21 cellular contexts compared by ENCODE assay signal in genomic region chr5:98722188-98722587, GRCh38.
"Had no signal": no experiment of that assay in that cellular context is flagged by ENCODE, and none has a peak within 500 bp of the region (broad histone marks: within the 10 kb centered on the region; RNA-seq: fewer than 3 reads in every experiment).

No MANE protein-coding gene starts in this region.

- H3K27ac ChIP-seq: esophagus squamous epithelium, sigmoid colon, thyroid gland had no signal

- H3K4me3 Mint-ChIP-seq: activated CD4-positive, alpha-beta T cell treated with anti-CD3 and anti-CD28 coated beads, Interleukin-2, amount 10 ng/mL, durations not matched to agents 24 days and 14 days; activated CD8-positive, alpha-beta T cell treated with anti-CD3 and anti-CD28 coated beads for 36 hours; activated naive CD8-positive, alpha-beta T cell treated with anti-CD3 and anti-CD28 coated beads, Interleukin-2, amount 10 ng/mL, durations not matched to agents 7 days and 5 days; activated T-helper 17 cell treated with anti-CD3 and anti-CD28 coated beads, Interleukin-2, amount 50 U/mL, for 72 hours; dendritic cell treated with granulocyte-macrophage colony-stimulating factor and Interleukin-4, amounts not matched to agents 40 ng/mL and 50 ng/mL, for 4 days; nephron; T-cell had no signal

- H3K4me3 ChIP-seq: esophagus squamous epithelium, sigmoid colon, thyroid gland had no signal

- DNase-seq: activated CD4-positive, alpha-beta T cell treated with anti-CD3 and anti-CD28 coated beads, Interleukin-2, amount 10 ng/mL, durations not matched to agents 24 days and 14 days; activated CD4-positive, CD25-positive, alpha-beta regulatory T cell; activated CD8-positive, alpha-beta T cell treated with anti-CD3 and anti-CD28 coated beads for 36 hours; activated naive CD4-positive, alpha-beta T cell treated with Interleukin-2 at 50 U/mL for 16 hours; activated naive CD8-positive, alpha-beta T cell treated with anti-CD3 and anti-CD28 coated beads, Interleukin-2, amount 10 ng/mL, durations not matched to agents 7 days and 5 days; activated T-cell treated with anti-CD3 and anti-CD28 coated beads, Interleukin-2, amount 50 U/mL, for 1 hour; amygdala; effector memory CD4-positive, alpha-beta T cell; esophagus squamous epithelium; left cardiac atrium; nucleus accumbens; posterior cingulate gyrus; sigmoid colon; stimulated activated CD4-positive, alpha-beta T cell treated with anti-CD3 and anti-CD28 coated beads, Interleukin-12 subunit alpha, Interleukin-12 subunit beta, amount 100 ng/mL, for 4 hours; stimulated activated CD4-positive, alpha-beta T cell treated with anti-CD3 and anti-CD28 coated beads, Interleukin-1b, Interleukin-23, amount 100 ng/mL, for 48 hours; stimulated activated naive CD4-positive, alpha-beta T cell treated with Interleukin-2 at 50 U/mL for 16 hours; T-cell; thyroid gland had no signal

- H3K27me3 Mint-ChIP-seq: activated CD4-positive, alpha-beta T cell treated with anti-CD3 and anti-CD28 coated beads, Interleukin-2, amount 10 ng/mL, durations not matched to agents 24 days and 14 days; dendritic cell treated with granulocyte-macrophage colony-stimulating factor and Interleukin-4, amounts not matched to agents 40 ng/mL and 50 ng/mL, for 4 days had no signal

- H3K27ac Mint-ChIP-seq: activated CD4-positive, alpha-beta T cell treated with anti-CD3 and anti-CD28 coated beads, Interleukin-2, amount 10 ng/mL, durations not matched to agents 24 days and 14 days; activated CD8-positive, alpha-beta T cell treated with anti-CD3 and anti-CD28 coated beads for 36 hours; activated naive CD8-positive, alpha-beta T cell treated with anti-CD3 and anti-CD28 coated beads, Interleukin-2, amount 10 ng/mL, durations not matched to agents 7 days and 5 days; activated T-helper 17 cell treated with anti-CD3 and anti-CD28 coated beads, Interleukin-2, amount 50 U/mL, for 72 hours; dendritic cell treated with granulocyte-macrophage colony-stimulating factor and Interleukin-4, amounts not matched to agents 40 ng/mL and 50 ng/mL, for 4 days; nephron; T-cell had no signal

- H3K4me1 Mint-ChIP-seq: activated CD4-positive, alpha-beta T cell treated with anti-CD3 and anti-CD28 coated beads, Interleukin-2, amount 10 ng/mL, durations not matched to agents 24 days and 14 days; activated naive CD8-positive, alpha-beta T cell treated with anti-CD3 and anti-CD28 coated beads, Interleukin-2, amount 10 ng/mL, durations not matched to agents 7 days and 5 days; activated T-helper 17 cell treated with anti-CD3 and anti-CD28 coated beads, Interleukin-2, amount 50 U/mL, for 72 hours; nephron; T-cell had no signal

- H3K9me3 Mint-ChIP-seq: activated CD4-positive, alpha-beta T cell treated with anti-CD3 and anti-CD28 coated beads, Interleukin-2, amount 10 ng/mL, durations not matched to agents 24 days and 14 days; activated T-helper 17 cell treated with anti-CD3 and anti-CD28 coated beads, Interleukin-2, amount 50 U/mL, for 72 hours; dendritic cell treated with granulocyte-macrophage colony-stimulating factor and Interleukin-4, amounts not matched to agents 40 ng/mL and 50 ng/mL, for 4 days had no signal

- H3K4me1 ChIP-seq: esophagus squamous epithelium, sigmoid colon, thyroid gland had no signal

- H3K9me3 ChIP-seq: esophagus squamous epithelium, sigmoid colon, thyroid gland had no signal

- H3K36me3 Mint-ChIP-seq: activated naive CD8-positive, alpha-beta T cell treated with anti-CD3 and anti-CD28 coated beads, Interleukin-2, amount 10 ng/mL, durations not matched to agents 7 days and 5 days; T-cell had no signal

- H3K36me3 ChIP-seq: esophagus squamous epithelium, sigmoid colon, thyroid gland had no signal

- ATAC-seq: activated CD8-positive, alpha-beta T cell treated with anti-CD3 and anti-CD28 coated beads for 36 hours; activated T-helper 17 cell treated with anti-CD3 and anti-CD28 coated beads, Interleukin-2, amount 50 U/mL, for 72 hours; left cardiac atrium; T-cell had no signal

- H3K27me3 ChIP-seq: esophagus squamous epithelium, sigmoid colon, thyroid gland had no signal
